Comparison of ENCODE assay signal across 21 cellular contexts in the genomic region with DNA sequence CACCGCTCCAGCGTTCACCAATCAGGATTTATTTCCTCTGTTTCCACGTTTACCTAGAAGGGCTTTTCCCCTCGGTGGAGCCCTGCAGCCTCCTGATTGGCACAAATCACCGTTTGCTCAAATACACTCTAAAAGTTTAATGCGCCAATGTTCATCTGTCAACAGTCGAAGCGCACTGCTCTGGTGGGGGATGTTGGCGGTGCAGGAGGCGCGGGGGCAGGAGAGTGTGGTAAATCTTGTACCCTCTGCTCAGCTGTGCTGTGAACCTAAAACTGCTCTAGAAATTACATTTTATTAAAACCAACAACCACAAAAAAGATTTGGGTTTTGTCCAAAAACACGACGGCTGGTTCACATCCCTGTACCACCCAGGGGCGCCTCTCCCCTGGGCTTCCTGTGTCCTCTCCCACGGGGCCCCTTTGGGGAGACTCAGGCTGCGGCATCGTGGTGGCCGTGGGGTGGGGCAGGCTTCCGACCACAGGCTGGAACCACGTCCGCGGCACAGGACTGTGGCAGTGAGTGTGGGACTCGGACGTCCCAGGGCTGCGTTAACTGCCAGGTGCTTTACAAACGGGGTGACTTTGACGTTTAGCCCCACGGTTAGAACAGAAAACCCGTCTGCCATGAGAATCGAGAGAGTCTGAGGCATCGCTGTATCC. TPM values are rescaled to one million over a fixed set of nuclear protein-coding genes. Genes with fewer than 3 reads are reported as not detected.
DNase-seq lines count a peak whose midpoint lies in the region; ATAC-seq, FAIRE-seq and TF ChIP-seq lines count a peak whose summit lies in the region.
"Had no signal": no experiment of that assay in that cellular context is flagged by ENCODE, and none has a peak within 500 bp of the region (broad histone marks: within the 10 kb centered on the region; RNA-seq: fewer than 3 reads in every experiment).

No MANE protein-coding gene starts in this region.

- H3K23ac ChIP-seq in neuronal stem cell (ENCODE audit: low read depth, low read length, poor library complexity): no peak overlapping the region

- H3K14ac ChIP-seq in neuronal stem cell (ENCODE audit: low read length): no peak overlapping the region

- H2BK5ac ChIP-seq in neuronal stem cell (ENCODE audit: low read length): no peak overlapping the region

- H3K79me2 ChIP-seq in DND-41 (ENCODE audit: insufficient read depth, low read length): no peaks in the 10 kb centered on the region

- CTCF ChIA-PET in activated CD8-positive, alpha-beta memory T cell treated with anti-CD3 and anti-CD28 coated beads, Interleukin-2, amount 10 ng/mL, durations not matched to agents 7 days and 5 days (lab: Charles Lee): interaction anchor here (0.6 to 1.7 kb wide), 2 partner anchors 14 to 20 kb away, joined by 5 to 6 read pairs; no protein-coding TSS in a partner anchor

- ATAC-seq in activated CD8-positive, alpha-beta memory T cell treated with anti-CD3 and anti-CD28 coated beads, Interleukin-2, amount 10 ng/mL, durations not matched to agents 7 days and 5 days: peak; percentile 20
- ATAC-seq in DND-41 (ENCODE audit: insufficient read depth, low read depth) (peak; percentile 50), HG02798 (IDR thresholded peaks at IDR 0.05; ENCODE audit: poor library complexity, unreplicated experiment) (no peak)

- H3K9me3 ChIP-seq in DND-41 (ENCODE audit: insufficient read depth, low read length, severe bottlenecking) (no peaks in the 10 kb centered on the region), neuronal stem cell (replicated peaks in 1 of 2; ENCODE audit: control insufficient read depth in 2 of 2, insufficient read depth in 1 of 2, low read depth in 1 of 2, low read length in 2 of 2) (peaks cover 2 to 7% of the 10 kb centered on the region in 2 donors), small intestine (ENCODE audit: control insufficient read depth, low read depth) (no peaks in the 10 kb centered on the region)
- H3K9me3 ChIP-seq: A549 had no signal

- FAIRE-seq in small intestine (lab: Jason Lieb, UNC): no peak
- FAIRE-seq: A549, GM19239 had no signal

- H3K4me1 Mint-ChIP-seq in activated CD8-positive, alpha-beta memory T cell treated with anti-CD3 and anti-CD28 coated beads, Interleukin-2, amount 10 ng/mL, durations not matched to agents 7 days and 5 days: peaks cover 6% of the 10 kb centered on the region
- no peaks in the 10 kb centered on the region for H3K4me1 Mint-ChIP-seq in chondrocyte (ENCODE audit: low read depth)

- TF ChIP-seq CTCF in DND-41 (IDR thresholded peaks at IDR 0.05; ENCODE audit: borderline replicate concordance, extremely low read depth, low read length, poor library complexity, severe bottlenecking) (no peak), chondrocyte (IDR thresholded peaks at IDR 0.05) (no peak)

- no peaks in the 10 kb centered on the region for H3K9me3 Mint-ChIP-seq in activated CD8-positive, alpha-beta memory T cell treated with anti-CD3 and anti-CD28 coated beads, Interleukin-2, amount 10 ng/mL, durations not matched to agents 7 days and 5 days (ENCODE audit: low read depth)
- H3K9me3 Mint-ChIP-seq in chondrocyte (ENCODE audit: low read depth): peaks cover 11% of the 10 kb centered on the region

- H3K18ac ChIP-seq in neuronal stem cell (ENCODE audit: low read length): peak overlapping the region; percentile 27

- H4K8ac ChIP-seq in neuronal stem cell (ENCODE audit: low read depth, low read length): no peak overlapping the region

- H3K36me3 ChIP-seq in DND-41 (ENCODE audit: insufficient read depth, low read length) (no peaks in the 10 kb centered on the region), neuronal stem cell (replicated peaks in 1 of 2; ENCODE audit: control insufficient read depth in 2 of 2, insufficient read depth in 2 of 2, low read length in 2 of 2) (no peaks in the 10 kb centered on the region), small intestine (ENCODE audit: control insufficient read depth in 2 of 2, insufficient read depth in 2 of 2, low read length in 2 of 2) (no peaks in the 10 kb centered on the region)

- DNase-seq in activated CD8-positive, alpha-beta memory T cell treated with anti-CD3 and anti-CD28 coated beads, Interleukin-2, amount 10 ng/mL, durations not matched to agents 7 days and 5 days: no peak
- no peak for DNase-seq in activated CD8-positive, alpha-beta memory T cell treated with anti-CD3 and anti-CD28 coated beads for 24 hours
- DNase-seq in DND-41: peak; percentile 26
- DNase-seq in chondrocyte (ENCODE audit: low spot score): peak; percentile 74
- DNase-seq in neuronal stem cell (ENCODE audit: low spot score): no peak
- no peak for DNase-seq in small intestine
- DNase-seq in SW 1271 (lab: John Stamatoyannopoulos, UW): no peak
- DNase-seq: Calu3; CD4-positive, CD25-positive, alpha-beta regulatory T cell; GF-D8; NCI-H1436 treated with DMSO at 0.1 percent for 48 hours; NCI-H2081 treated with DMSO at 0.1 percent for 48 hours; NCI-H524; NK-92 treated with Interleukin-12 subunit alpha and Interleukin-12 subunit beta, amount 100 ng/mL, for 24 hours; OCI-M1; RPMI8226 had no signal

- WGBS in neuronal stem cell (ENCODE audit: extremely low coverage in 2 of 2, insufficient read length in 2 of 2, insufficient replicate concordance in 1 of 2), 2 donors: no CpG with 5 or more reads among the region's 31 CpGs
- WGBS in small intestine, 3 donors: 52 to 72% (median 60%) methylated on average over 31 of the region's 31 CpGs

- no peak overlapping the region for H3K4ac ChIP-seq in neuronal stem cell (ENCODE audit: low read length)

- no peak overlapping the region for H2AFZ ChIP-seq in DND-41 (ENCODE audit: low read depth, low read length)
- no peak overlapping the region for H2AFZ ChIP-seq in neuronal stem cell (ENCODE audit: low read length)

- peaks cover 2% of the 10 kb centered on the region for H3K79me1 ChIP-seq in neuronal stem cell (ENCODE audit: low read depth, low read length)

- H3K4me2 ChIP-seq in DND-41 (ENCODE audit: insufficient read depth, low read length): no peak overlapping the region
- no peak overlapping the region for H3K4me2 ChIP-seq in neuronal stem cell (ENCODE audit: insufficient read depth, low read length, poor library complexity, severe bottlenecking)
- H3K4me2 ChIP-seq: A549 had no signal

- H3K27ac Mint-ChIP-seq in activated CD8-positive, alpha-beta memory T cell treated with anti-CD3 and anti-CD28 coated beads, Interleukin-2, amount 10 ng/mL, durations not matched to agents 7 days and 5 days: no peak overlapping the region
- H3K27ac Mint-ChIP-seq in chondrocyte (ENCODE audit: unreplicated experiment): no peak overlapping the region
- H3K27ac Mint-ChIP-seq: CD4-positive, CD25-positive, alpha-beta regulatory T cell had no signal

- no peak overlapping the region for H2BK15ac ChIP-seq in neuronal stem cell (ENCODE audit: low read length)

- no peak overlapping the region for H3K4me3 Mint-ChIP-seq in activated CD8-positive, alpha-beta memory T cell treated with anti-CD3 and anti-CD28 coated beads, Interleukin-2, amount 10 ng/mL, durations not matched to agents 7 days and 5 days
- no peak overlapping the region for H3K4me3 Mint-ChIP-seq in chondrocyte (ENCODE audit: unreplicated experiment)
- H3K4me3 Mint-ChIP-seq: CD4-positive, CD25-positive, alpha-beta regulatory T cell had no signal

- H2AK5ac ChIP-seq in neuronal stem cell (ENCODE audit: low read depth, low read length): no peak overlapping the region

- H3K27ac ChIP-seq in DND-41 (ENCODE audit: low read length) (no peak overlapping the region), neuronal stem cell (replicated peaks; ENCODE audit: low read length) (no peak overlapping the region), small intestine (ENCODE audit: low read depth in 1 of 2, low read length in 1 of 2) (no peak overlapping the region)
- H3K27ac ChIP-seq: A549 had no signal

- peaks cover 20% of the 10 kb centered on the region for H3K27me3 Mint-ChIP-seq in activated CD8-positive, alpha-beta memory T cell treated with anti-CD3 and anti-CD28 coated beads, Interleukin-2, amount 10 ng/mL, durations not matched to agents 7 days and 5 days
- peaks cover 4% of the 10 kb centered on the region for H3K27me3 Mint-ChIP-seq in chondrocyte (ENCODE audit: low read depth)

- H3K4me1 ChIP-seq in DND-41 (ENCODE audit: insufficient read depth, low read length) (no peaks in the 10 kb centered on the region), neuronal stem cell (ENCODE audit: control insufficient read depth in 2 of 2, insufficient read depth in 1 of 2, low read depth in 1 of 2, low read length in 2 of 2) (peaks cover 0 to 2% of the 10 kb centered on the region in 2 donors), small intestine (ENCODE audit: control insufficient read depth in 2 of 2, insufficient read depth in 1 of 2, low read depth in 1 of 2, low read length in 1 of 2) (no peaks in the 10 kb centered on the region)
- H3K4me1 ChIP-seq: A549 had no signal

- H3K36me3 Mint-ChIP-seq in activated CD8-positive, alpha-beta memory T cell treated with anti-CD3 and anti-CD28 coated beads, Interleukin-2, amount 10 ng/mL, durations not matched to agents 7 days and 5 days: no peaks in the 10 kb centered on the region
- peaks cover 3% of the 10 kb centered on the region for H3K36me3 Mint-ChIP-seq in chondrocyte (ENCODE audit: low read depth)
- H3K36me3 Mint-ChIP-seq: CD4-positive, CD25-positive, alpha-beta regulatory T cell had no signal

- no peak overlapping the region for H2BK12ac ChIP-seq in neuronal stem cell (ENCODE audit: low read length)

- no peak overlapping the region for H4K91ac ChIP-seq in neuronal stem cell (ENCODE audit: low read depth, low read length, poor library complexity)

- no peaks in the 10 kb centered on the region for H3K27me3 ChIP-seq in DND-41 (ENCODE audit: insufficient read depth, low read length, poor library complexity)
- peaks cover 0 to 8% (median under 1%) of the 10 kb centered on the region in 3 experiments for H3K27me3 ChIP-seq in neuronal stem cell (ENCODE audit: control insufficient read depth in 3 of 3, insufficient read depth in 3 of 3, low read depth in 1 of 3, low read length in 3 of 3)
- H3K27me3 ChIP-seq in small intestine (ENCODE audit: control insufficient read depth in 2 of 2, insufficient read depth in 2 of 2, low read length in 2 of 2): peaks cover 0 to 5% of the 10 kb centered on the region in 2 donors

- H3K9ac ChIP-seq in DND-41 (ENCODE audit: low read depth, low read length) (no peak overlapping the region), neuronal stem cell (ENCODE audit: low read depth, low read length, poor library complexity) (no peak overlapping the region)

- H2BK120ac ChIP-seq in neuronal stem cell (ENCODE audit: low read depth, low read length): no peak overlapping the region

- H4K20me1 ChIP-seq in DND-41 (ENCODE audit: insufficient read depth, low read length): 0 out of 2 replicates have a peak, but pooled peaks cover 4% of the 10 kb centered on the region

- H3K4me3 ChIP-seq in DND-41 (ENCODE audit: low read depth in 1 of 2, low read length in 2 of 2): no peak overlapping the region
- H3K4me3 ChIP-seq in neuronal stem cell (ENCODE audit: low read length in 2 of 2): no peak overlapping the region
- H3K4me3 ChIP-seq in small intestine (ENCODE audit: low read depth in 1 of 2, low read length in 2 of 2): no peak overlapping the region
- H3K4me3 ChIP-seq: A549 had no signal

RNA-seq across cellular contexts. Expression of a gene that starts 13.5 kb away (rescaled TPM):
- total RNA-seq in activated CD8-positive, alpha-beta memory T cell treated with anti-CD3 and anti-CD28 coated beads, Interleukin-2, amount 10 ng/mL, durations not matched to agents 7 days and 5 days: not detected
- not detected in 3 replicates for total RNA-seq in chondrocyte
- 0.06 TPM for polyA plus RNA-seq in neuronal stem cell (2013, experiment 1 of 2)
- polyA plus RNA-seq in neuronal stem cell (2013, experiment 2 of 2): 0.01 TPM
- not detected for polyA plus RNA-seq in small intestine
- total RNA-seq: Calu3; CD4-positive, CD25-positive, alpha-beta regulatory T cell; H4; LHCN-M2 had no signal
- polyA plus RNA-seq: A549; CD4-positive, CD25-positive, alpha-beta regulatory T cell had no signal

RNA-seq across cellular contexts. Expression of a gene that starts 32.0 kb away (rescaled TPM):
- total RNA-seq in activated CD8-positive, alpha-beta memory T cell treated with anti-CD3 and anti-CD28 coated beads, Interleukin-2, amount 10 ng/mL, durations not matched to agents 7 days and 5 days: under 1 TPM in 1 of 2 experiments, not detected in 1; 0.05 TPM
- 0.17 to 0.23 TPM in 2 of 3 replicates, not detected in the other for total RNA-seq in chondrocyte
- 0.07 TPM for polyA plus RNA-seq in neuronal stem cell (2013, experiment 1 of 2)
- polyA plus RNA-seq in neuronal stem cell (2013, experiment 2 of 2): 0.07 TPM
- under 1 TPM in 2 of 3 donors, not detected in 1; 0.27 to 0.49 TPM for polyA plus RNA-seq in small intestine
- total RNA-seq: Calu3, H4, LHCN-M2 had no signal

RNA-seq across cellular contexts. Expression of a gene that starts 40.6 kb away (rescaled TPM):
- 1 to 10 TPM; 1.9 to 2.9 TPM for total RNA-seq in activated CD8-positive, alpha-beta memory T cell treated with anti-CD3 and anti-CD28 coated beads, Interleukin-2, amount 10 ng/mL, durations not matched to agents 7 days and 5 days
- total RNA-seq in chondrocyte: 0.38 to 0.77 TPM (median 0.50 TPM) in 3 replicates
- polyA plus RNA-seq in neuronal stem cell (2013, experiment 1 of 2): 0.07 TPM
- polyA plus RNA-seq in neuronal stem cell (2013, experiment 2 of 2): 0.04 TPM
- polyA plus RNA-seq in small intestine: under 1 TPM in 1 of 3 donors, not detected in 2; 0.03 TPM
- total RNA-seq: Calu3, LHCN-M2 had no signal
- polyA plus RNA-seq: A549 had no signal

RNA-seq across cellular contexts. Expression of a gene that starts 45.2 kb away (rescaled TPM):
- total RNA-seq in activated CD8-positive, alpha-beta memory T cell treated with anti-CD3 and anti-CD28 coated beads, Interleukin-2, amount 10 ng/mL, durations not matched to agents 7 days and 5 days: under 1 TPM in 1 of 2 experiments, not detected in 1; 0.23 TPM
- total RNA-seq in chondrocyte: 0.51 to 1.1 TPM (median 1.1 TPM) in 3 replicates
- polyA plus RNA-seq in neuronal stem cell (2013, experiment 1 of 2): 0.03 TPM
- 0.07 TPM for polyA plus RNA-seq in neuronal stem cell (2013, experiment 2 of 2)
- polyA plus RNA-seq in small intestine: under 1 TPM in 1 of 3 donors, not detected in 2; 0.19 TPM
- total RNA-seq: Calu3; CD4-positive, CD25-positive, alpha-beta regulatory T cell had no signal
- polyA plus RNA-seq: CD4-positive, CD25-positive, alpha-beta regulatory T cell had no signal

Comparison
In these comparisons a context has a peak if more than half of its experiments do, and no peak if none do; other contexts are left out.
1. DNase-seq: peak in DND-41 (single experiment) and chondrocyte (single experiment); none in activated CD8-positive, alpha-beta memory T cell treated with anti-CD3 and anti-CD28 coated beads, Interleukin-2, amount 10 ng/mL, durations not matched to agents 7 days and 5 days (single experiment), activated CD8-positive, alpha-beta memory T cell treated with anti-CD3 and anti-CD28 coated beads for 24 hours (single experiment), neuronal stem cell (single experiment), small intestine (single experiment) and SW 1271 (0 of 2).